Comparison of ENCODE assay signal across 28 cellular contexts in the genomic region with DNA sequence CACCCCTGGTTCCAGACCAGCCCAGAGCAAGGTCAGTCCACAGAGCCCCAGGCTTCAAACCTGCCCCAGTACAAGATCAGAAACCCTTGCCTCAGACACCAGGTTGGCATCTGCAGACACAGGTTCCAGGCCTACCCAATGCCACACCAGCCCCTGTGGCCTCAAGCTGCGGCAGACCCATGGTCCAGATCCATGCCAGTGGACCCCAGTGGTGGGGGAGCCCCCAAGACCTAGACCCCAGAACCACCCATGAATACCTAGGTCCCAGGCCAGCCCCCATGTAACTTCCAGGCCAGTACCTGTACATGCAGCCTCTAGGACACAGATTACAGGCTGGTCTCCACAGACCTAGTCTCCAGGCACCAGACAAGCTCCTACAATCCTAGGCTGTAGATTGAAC.
"Had no signal": no experiment of that assay in that cellular context is flagged by ENCODE, and none has a peak within 500 bp of the region (broad histone marks: within the 10 kb centered on the region; RNA-seq: fewer than 3 reads in every experiment).

No MANE protein-coding gene starts in this region.

- H3K4me3 ChIP-seq: neural progenitor cell, ovary, psoas muscle, right lobe of liver, sigmoid colon, stomach, thoracic aorta, thyroid gland, tibial nerve, upper lobe of left lung, uterus had no signal

- H3K4me3 Mint-ChIP-seq: naive thymus-derived CD4-positive, alpha-beta T cell; nephron; neural progenitor cell; stimulated activated naive B cell treated with anti-CD40 and anti-IgM and Interleukin-4, amounts not matched to agents 10 μg/mL and 1 μg/mL and 100 μg/mL, for 72 hours; stimulated activated naive CD8-positive, alpha-beta T cell treated with anti-CD3 and anti-CD28 coated beads, Interleukin-15, Interleukin-2, amounts not matched to agents 100 ng/mL and 50 ng/mL, for 24 hours had no signal

- DNase-seq: naive thymus-derived CD4-positive, alpha-beta T cell; occipital lobe; ovary; posterior cingulate gyrus; psoas muscle; right lobe of liver; sigmoid colon; small intestine; stimulated activated CD4-positive, alpha-beta T cell treated with anti-CD3 and anti-CD28 coated beads, Interleukin-12 subunit alpha, Interleukin-12 subunit beta, amount 100 ng/mL, for 4 hours; stimulated activated CD4-positive, alpha-beta T cell treated with anti-CD3 and anti-CD28 coated beads, Interleukin-1b, Interleukin-23, amount 100 ng/mL, for 48 hours; stimulated activated CD4-positive, alpha-beta T cell treated with anti-CD3 and anti-CD28 coated beads, Interleukin-4, amount 100 ng/mL, for 1 hour; stimulated activated CD4-positive, alpha-beta T cell treated with anti-CD3 and anti-CD28 coated beads, Interleukin-4, amount 100 ng/mL, for 4 hours; stimulated activated CD8-positive, alpha-beta memory T cell treated with anti-CD3 and anti-CD28 coated beads, Interleukin-4, amount 100 ng/mL, for 48 hours; stimulated activated naive B cell treated with anti-CD40 and anti-IgM and Interleukin-4, amounts not matched to agents 10 μg/mL and 1 μg/mL and 100 μg/mL, for 72 hours; stimulated activated naive CD4-positive, alpha-beta T cell treated with Interleukin-2 at 50 U/mL for 16 hours; stomach; thyroid gland; trophoblast cell; uterus had no signal

- H3K4me1 ChIP-seq: neural progenitor cell, parathyroid adenoma, psoas muscle, right lobe of liver, sigmoid colon, stomach, thyroid gland, tibial nerve, upper lobe of left lung, uterus had no signal

- H3K36me3 ChIP-seq: neural progenitor cell, ovary, right lobe of liver, sigmoid colon, stomach, thoracic aorta, thyroid gland, tibial nerve, upper lobe of left lung, uterus had no signal

- H3K27me3 ChIP-seq: neural progenitor cell, ovary, right lobe of liver, sigmoid colon, stomach, thyroid gland, tibial nerve, upper lobe of left lung, uterus had no signal

- H3K27me3 Mint-ChIP-seq: naive thymus-derived CD4-positive, alpha-beta T cell; progenitor cell of endocrine pancreas; stimulated activated naive B cell treated with anti-CD40 and anti-IgM and Interleukin-4, amounts not matched to agents 10 μg/mL and 1 μg/mL and 100 μg/mL, for 72 hours; stimulated activated naive CD8-positive, alpha-beta T cell treated with anti-CD3 and anti-CD28 coated beads, Interleukin-15, Interleukin-2, amounts not matched to agents 100 ng/mL and 50 ng/mL, for 24 hours had no signal

- H3K4me1 Mint-ChIP-seq: naive thymus-derived CD4-positive, alpha-beta T cell; nephron; neural progenitor cell; stimulated activated naive B cell treated with anti-CD40 and anti-IgM and Interleukin-4, amounts not matched to agents 10 μg/mL and 1 μg/mL and 100 μg/mL, for 72 hours had no signal

- H3K36me3 Mint-ChIP-seq: neural progenitor cell; stimulated activated naive B cell treated with anti-CD40 and anti-IgM and Interleukin-4, amounts not matched to agents 10 μg/mL and 1 μg/mL and 100 μg/mL, for 72 hours had no signal

- H3K27ac ChIP-seq: neural progenitor cell, ovary, parathyroid adenoma, psoas muscle, right lobe of liver, sigmoid colon, stomach, thoracic aorta, thyroid gland, tibial nerve, upper lobe of left lung, uterus had no signal

- H3K9me3 ChIP-seq: ovary, right lobe of liver, thyroid gland, uterus had no signal

- H3K27ac Mint-ChIP-seq: naive thymus-derived CD4-positive, alpha-beta T cell; nephron; neural progenitor cell; progenitor cell of endocrine pancreas; stimulated activated naive B cell treated with anti-CD40 and anti-IgM and Interleukin-4, amounts not matched to agents 10 μg/mL and 1 μg/mL and 100 μg/mL, for 72 hours; stimulated activated naive CD8-positive, alpha-beta T cell treated with anti-CD3 and anti-CD28 coated beads, Interleukin-15, Interleukin-2, amounts not matched to agents 100 ng/mL and 50 ng/mL, for 24 hours had no signal

- ATAC-seq: naive thymus-derived CD4-positive, alpha-beta T cell; psoas muscle; right cardiac atrium; stimulated activated naive B cell treated with anti-CD40 and anti-IgM and Interleukin-4, amounts not matched to agents 10 μg/mL and 1 μg/mL and 100 μg/mL, for 72 hours had no signal
